ENCODE assay signal across 16 cellular contexts in genomic region chr6:144263786-144264185, GRCh38. TPM values are rescaled to one million over a fixed set of nuclear protein-coding genes. Genes with fewer than 3 reads are reported as not detected.
DNase-seq lines count a peak whose midpoint lies in the region; ATAC-seq, FAIRE-seq and TF ChIP-seq lines count a peak whose summit lies in the region.
"Had no signal": no experiment of that assay in that cellular context is flagged by ENCODE, and none has a peak within 500 bp of the region (broad histone marks: within the 10 kb centered on the region; RNA-seq: fewer than 3 reads in every experiment).

No MANE protein-coding gene starts in this region.

- POLR2A ChIA-PET in naive thymus-derived CD8-positive, alpha-beta T cell (lab: Charles Lee) = interaction anchor here (0.6 kb wide), 1 partner anchor 117 kb away, joined by 5 read pairs; no protein-coding TSS in a partner anchor

- peak overlapping the region; percentile 100 for H3K27ac Mint-ChIP-seq in astrocyte (ENCODE audit: unreplicated experiment)
- H3K27ac Mint-ChIP-seq in naive thymus-derived CD8-positive, alpha-beta T cell = no peak overlapping the region
- H3K27ac Mint-ChIP-seq: activated CD8-positive, alpha-beta T cell treated with anti-CD3 and anti-CD28 coated beads, Interleukin-2, amount 10 ng/mL, durations not matched to agents 7 days and 5 days; activated naive CD4-positive, alpha-beta T cell treated with anti-CD3 and anti-CD28 coated beads, Interleukin-2, amount 10 ng/mL, durations not matched to agents 7 days and 5 days; CD8-positive, alpha-beta T cell had no signal

- peak overlapping the region; percentile 81 for H3K4me2 ChIP-seq in astrocyte (ENCODE audit: low read length)

- ATAC-seq in naive thymus-derived CD8-positive, alpha-beta T cell = no peak
- ATAC-seq in GM21723 (IDR thresholded peaks at IDR 0.05; ENCODE audit: unreplicated experiment) = no peak
- ATAC-seq in HG02885 (IDR thresholded peaks at IDR 0.05; ENCODE audit: poor library complexity, unreplicated experiment) = no peak
- ATAC-seq: activated CD8-positive, alpha-beta T cell treated with anti-CD3 and anti-CD28 coated beads, Interleukin-2, amount 10 ng/mL, durations not matched to agents 7 days and 5 days; CD8-positive, alpha-beta T cell; psoas muscle; stimulated activated naive CD8-positive, alpha-beta T cell treated with anti-CD3 and anti-CD28 coated beads, Interleukin-15, Interleukin-2, amounts not matched to agents 100 U/mL and 50 U/mL, for 24 hours had no signal

- H3K79me2 ChIP-seq in astrocyte (ENCODE audit: insufficient read depth, low read length) = no peaks in the 10 kb centered on the region

- H3K4me1 ChIP-seq in HUES48 (ENCODE audit: control insufficient read depth, insufficient read depth, low read length) (peaks cover 40% of the 10 kb centered on the region), astrocyte (ENCODE audit: insufficient read depth, low read length) (peaks cover 28% of the 10 kb centered on the region), spleen (peaks cover 12 to 22% (median 19%) of the 10 kb centered on the region in 6 donors)
- H3K4me1 ChIP-seq: colonic mucosa had no signal

- peak; percentile 48 for DNase-seq in astrocyte (ENCODE audit: low read depth)
- peak; percentile 28 for DNase-seq in kidney glomerular epithelial cell (lab: John Stamatoyannopoulos, UW)
- no peak for DNase-seq in spleen
- DNase-seq in naive thymus-derived CD8-positive, alpha-beta T cell = no peak
- DNase-seq in activated CD4-positive, alpha-beta T cell treated with anti-CD3 and anti-CD28 coated beads, Interleukin-2, amount 50 U/mL, for 1 hour = no peak
- DNase-seq: activated CD8-positive, alpha-beta T cell treated with anti-CD3 and anti-CD28 coated beads, Interleukin-2, amount 10 ng/mL, durations not matched to agents 7 days and 5 days; activated naive CD4-positive, alpha-beta T cell treated with anti-CD3 and anti-CD28 coated beads, Interleukin-2, amount 10 ng/mL, durations not matched to agents 7 days and 5 days; CD8-positive, alpha-beta T cell; colonic mucosa; NCI-H2227 treated with DMSO at 0.1 percent for 48 hours; psoas muscle; stimulated activated CD4-positive, alpha-beta T cell treated with anti-CD3 and anti-CD28 coated beads, Interleukin-4, amount 100 ng/mL, for 24 hours; stimulated activated naive CD8-positive, alpha-beta T cell treated with anti-CD3 and anti-CD28 coated beads, Interleukin-15, Interleukin-2, amounts not matched to agents 100 U/mL and 50 U/mL, for 24 hours had no signal

- peaks cover 26% of the 10 kb centered on the region for H3K4me1 Mint-ChIP-seq in astrocyte (ENCODE audit: low read depth, unreplicated experiment)
- H3K4me1 Mint-ChIP-seq in naive thymus-derived CD8-positive, alpha-beta T cell = peaks cover 0 to 6% (median 0%) of the 10 kb centered on the region in 4 donors
- H3K4me1 Mint-ChIP-seq: activated naive CD4-positive, alpha-beta T cell treated with anti-CD3 and anti-CD28 coated beads, Interleukin-2, amount 10 ng/mL, durations not matched to agents 7 days and 5 days had no signal

- H4K20me1 ChIP-seq in astrocyte (ENCODE audit: insufficient read depth, low read length) = no peaks in the 10 kb centered on the region

- no peaks in the 10 kb centered on the region for H3K36me3 Mint-ChIP-seq in astrocyte (ENCODE audit: low read depth, unreplicated experiment)
- peaks cover 0 to 4% (median 0%) of the 10 kb centered on the region in 3 donors for H3K36me3 Mint-ChIP-seq in naive thymus-derived CD8-positive, alpha-beta T cell
- H3K36me3 Mint-ChIP-seq: activated naive CD4-positive, alpha-beta T cell treated with anti-CD3 and anti-CD28 coated beads, Interleukin-2, amount 10 ng/mL, durations not matched to agents 7 days and 5 days; CD8-positive, alpha-beta T cell had no signal

- H3K27ac ChIP-seq in HUES48 (ENCODE audit: low read depth, low read length) (peak overlapping the region; percentile 96), astrocyte (ENCODE audit: low read depth, low read length) (peak overlapping the region; percentile 92), spleen (peak overlapping the region in 6 of 8 donors; percentile 2 to 39 (median 35))
- H3K27ac ChIP-seq: colonic mucosa, psoas muscle had no signal

- no peaks in the 10 kb centered on the region for H3K27me3 Mint-ChIP-seq in astrocyte (ENCODE audit: low read depth, unreplicated experiment)
- peaks cover 0 to 2% (median 0%) of the 10 kb centered on the region in 5 donors for H3K27me3 Mint-ChIP-seq in naive thymus-derived CD8-positive, alpha-beta T cell

- intact Hi-C loops in spleen (cut with DNase I; ENCODE audit: low total_unique reads) = no loop called here

- peaks cover 2% of the 10 kb centered on the region for H3K9me3 Mint-ChIP-seq in astrocyte (ENCODE audit: unreplicated experiment)
- peaks cover 0 to 10% (median 0%) of the 10 kb centered on the region in 9 donors for H3K9me3 Mint-ChIP-seq in naive thymus-derived CD8-positive, alpha-beta T cell
- H3K9me3 Mint-ChIP-seq: activated naive CD4-positive, alpha-beta T cell treated with anti-CD3 and anti-CD28 coated beads, Interleukin-2, amount 10 ng/mL, durations not matched to agents 7 days and 5 days; CD8-positive, alpha-beta T cell had no signal

- no peak overlapping the region for H3K4me3 Mint-ChIP-seq in astrocyte (ENCODE audit: unreplicated experiment)
- H3K4me3 Mint-ChIP-seq in naive thymus-derived CD8-positive, alpha-beta T cell = no peak overlapping the region
- H3K4me3 Mint-ChIP-seq: activated CD8-positive, alpha-beta T cell treated with anti-CD3 and anti-CD28 coated beads, Interleukin-2, amount 10 ng/mL, durations not matched to agents 7 days and 5 days; activated naive CD4-positive, alpha-beta T cell treated with anti-CD3 and anti-CD28 coated beads, Interleukin-2, amount 10 ng/mL, durations not matched to agents 7 days and 5 days; CD8-positive, alpha-beta T cell had no signal

- H3K36me3 ChIP-seq in HUES48 (ENCODE audit: control insufficient read depth, insufficient read depth, low read length) (no peaks in the 10 kb centered on the region), astrocyte (ENCODE audit: insufficient read depth, low read length) (no peaks in the 10 kb centered on the region), spleen (no peaks in the 10 kb centered on the region)
- H3K36me3 ChIP-seq: colonic mucosa had no signal

- 81 to 98% (median 96%) methylated on average over 3 of the region's 3 CpGs for WGBS in spleen, 5 donors

- no peaks in the 10 kb centered on the region for H3K9me3 ChIP-seq in HUES48 (ENCODE audit: control insufficient read depth, insufficient read depth, low read length)
- H3K9me3 ChIP-seq in astrocyte (ENCODE audit: insufficient read depth, low read depth, low read length) = peaks cover 4% of the 10 kb centered on the region
- H3K9me3 ChIP-seq in spleen = peaks cover 0 to 10% (median 7%) of the 10 kb centered on the region in 8 donors
- H3K9me3 ChIP-seq: colonic mucosa, psoas muscle had no signal

- no peak for FAIRE-seq in astrocyte (lab: Jason Lieb, UNC)

- H2AFZ ChIP-seq in astrocyte (ENCODE audit: low read depth, low read length) = no peak overlapping the region

- H3K27me3 ChIP-seq in HUES48 (ENCODE audit: control insufficient read depth, insufficient read depth, low read length) (no peaks in the 10 kb centered on the region), astrocyte (ENCODE audit: insufficient read depth, low read length) (no peaks in the 10 kb centered on the region), spleen (replicated peaks in 1 of 7) (no peaks in the 10 kb centered on the region)
- H3K27me3 ChIP-seq: colonic mucosa had no signal

- TF ChIP-seq CTCF in astrocyte (IDR thresholded peaks at IDR 0.05; ENCODE audit: insufficient read depth, low read depth, low read length) (no peak), spleen (IDR thresholded peaks at IDR 0.05 in 8 of 11, conservative IDR thresholded peaks at IDR 0.05 in 3 of 11) (no peak)

- no peak overlapping the region for H3K4me3 ChIP-seq in HUES48 (ENCODE audit: low read depth, low read length)
- H3K4me3 ChIP-seq in astrocyte (ENCODE audit: insufficient read depth, low read depth, low read length) = no peak overlapping the region
- H3K4me3 ChIP-seq in spleen = no peak overlapping the region
- H3K4me3 ChIP-seq: colonic mucosa, psoas muscle had no signal

- no peak overlapping the region for H3K9ac ChIP-seq in HUES48 (ENCODE audit: low read depth, low read length)
- peak overlapping the region; percentile 69 for H3K9ac ChIP-seq in astrocyte (ENCODE audit: low read length)

- no peak for TF ChIP-seq POLR2A in spleen (IDR thresholded peaks at IDR 0.05)

RNA-seq across cellular contexts. Expression of gene UTRN, which starts 21.3 kb away (rescaled TPM):
- 62.1 and 86.3 TPM in 2 replicates for total RNA-seq in astrocyte
- 100 to 1,000 TPM; 273 to 539 (median 391) TPM for total RNA-seq in spleen
- polyA plus RNA-seq in spleen = 10 to 100 TPM; 15.4 to 29.1 (median 16.7) TPM
- 100 to 1,000 TPM; 140 to 153 TPM for total RNA-seq in naive thymus-derived CD8-positive, alpha-beta T cell
- polyA plus RNA-seq in naive thymus-derived CD8-positive, alpha-beta T cell = 10 to 100 TPM; 37.9 to 40.3 (median 38.2) TPM

Comparison
In these comparisons a context has a peak if more than half of its experiments do, and no peak if none do; other contexts are left out.
1. H3K27ac ChIP-seq: peak in every context shown above with its lines; median percentile 96 in HUES48; 92 in astrocyte; 35 in spleen.
2. DNase-seq: peak in astrocyte (single experiment) and kidney glomerular epithelial cell (single experiment); none in spleen (single experiment), naive thymus-derived CD8-positive, alpha-beta T cell (0 of 10) and activated CD4-positive, alpha-beta T cell treated with anti-CD3 and anti-CD28 coated beads, Interleukin-2, amount 50 U/mL, for 1 hour (single experiment).